ENCODE assay signal across 8 cellular contexts in the genomic region with DNA sequence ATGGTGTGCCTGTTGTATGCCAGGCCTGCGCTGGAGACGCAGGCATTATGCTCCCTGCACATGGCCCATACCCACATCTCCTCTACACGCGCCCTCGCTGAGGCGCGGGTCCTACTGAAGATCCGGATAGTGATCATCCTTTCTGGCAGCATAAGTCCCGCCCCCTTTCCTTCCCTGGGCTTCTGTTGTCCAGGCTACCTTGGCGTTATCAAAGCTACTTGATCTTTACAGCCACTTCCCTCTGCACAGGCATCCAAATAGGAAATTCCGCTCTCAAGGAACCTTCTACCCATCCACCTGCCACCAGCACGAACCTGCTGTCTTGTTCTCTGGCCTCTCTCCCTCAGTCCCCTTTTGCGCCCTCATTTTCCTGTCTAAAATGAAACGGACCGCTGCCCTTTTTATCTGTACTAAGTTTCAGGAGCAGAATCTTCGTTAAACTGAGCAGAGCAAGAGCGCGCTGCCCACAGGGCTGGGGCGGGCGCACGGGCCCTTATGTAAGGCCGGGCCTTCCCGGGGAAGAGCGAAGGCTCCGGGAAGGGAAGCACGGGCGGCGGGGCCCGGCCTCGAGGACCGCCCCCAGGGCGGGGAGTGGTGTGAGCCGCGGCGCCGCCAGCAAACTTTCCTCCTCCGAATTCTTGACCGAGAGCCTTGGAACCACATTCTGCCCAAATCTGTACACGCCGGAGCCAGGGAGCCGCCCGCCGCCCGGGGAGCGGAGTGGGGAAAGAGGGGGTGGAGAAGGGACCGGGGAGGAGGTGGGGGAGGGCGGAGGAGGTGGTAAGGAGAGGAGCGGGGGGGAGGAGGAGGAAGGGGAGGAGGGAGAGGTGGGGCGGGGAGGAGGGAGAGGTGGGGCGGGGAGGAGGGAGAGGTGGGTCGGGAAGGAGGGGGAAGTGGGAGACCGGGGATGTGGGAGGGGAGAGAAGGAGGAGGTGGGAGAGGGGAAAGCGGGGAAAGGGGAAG. TPM values are rescaled to one million over a fixed set of nuclear protein-coding genes. Genes with fewer than 3 reads are reported as not detected.
DNase-seq lines count a peak whose midpoint lies in the region; ATAC-seq, FAIRE-seq and TF ChIP-seq lines count a peak whose summit lies in the region.

No MANE protein-coding gene starts in this region.

- POLR2A ChIA-PET in GM12878 (lab: Charles Lee): interaction anchor here (0.8 to 1.7 kb wide), 13 partner anchors 8 to 50 kb away, joined by 3 to 12 read pairs (median 4); partner anchors contain the start of gene HMGB1

- SMC1A ChIA-PET in GM12878 (lab: Charles Lee; ENCODE audit: uncharacterized antibody, unreplicated experiment): interaction anchor here (0.7 to 6.9 kb wide), 12 partner anchors 8 to 49 kb away, joined by 3 to 73 read pairs (median 4); no protein-coding TSS in a partner anchor

- no peak for TF ChIP-seq RAD21 in GM12878 (IDR thresholded peaks at IDR 0.05; ENCODE audit: insufficient read depth, low read depth, low read length)

- H4K20me1 ChIP-seq in GM12878 (ENCODE audit: control insufficient read depth, insufficient read depth): no peaks in the 10 kb centered on the region
- H4K20me1 ChIP-seq in hepatocyte (ENCODE audit: insufficient read depth, poor library complexity, severe bottlenecking): no peaks in the 10 kb centered on the region

- ATAC-seq in GM19351 (IDR thresholded peaks at IDR 0.05; ENCODE audit: unreplicated experiment) (peak; percentile 36), GM12878 (peak; percentile 71)

- CTCF ChIA-PET in GM12878 (lab: Yijun Ruan, JAX): interaction anchor here (0.9 to 1.7 kb wide), 3 partner anchors 12 to 289 kb away, joined by 3 to 7 read pairs (median 4); no protein-coding TSS in a partner anchor

- TSS peak; percentile 88 for BruUV-seq in GM12878 (replicated peaks; lab: Mats Ljungman, UMichigan)

- intact Hi-C loops in GM12878 (cut with micrococcal nuclease; ENCODE audit: unreplicated experiment): loop anchor here (2.0 kb wide), 2 partner anchors 19 to 43 kb away; partner anchors contain the start of gene HMGB1
- intact Hi-C loops in prostate gland (cut with DNase I): loop anchor here (2.0 to 10.0 kb wide), 5 partner anchors 13 to 443 kb away; partner anchors contain the start of genes HMGB1, KATNAL1 and USPL1

- H3K4me3 ChIP-seq in Jurkat, Clone E6-1 (ENCODE audit: low read length): peak overlapping the region; percentile 58
- peak overlapping the region; percentile 69 for H3K4me3 ChIP-seq in GM12878
- peak overlapping the region; percentile 67 for H3K4me3 ChIP-seq in hepatocyte
- H3K4me3 ChIP-seq in prostate gland: peak overlapping the region; percentile 41 to 54

- peak in 13 of 14 donors; percentile 19 to 85 (median 62) for DNase-seq in C1 segment of cervical spinal cord (lab: John Stamatoyannopoulos, UW)
- peak; percentile 51 for DNase-seq in Jurkat, Clone E6-1 (ENCODE audit: low read depth, low spot score)
- peak; percentile 73 for DNase-seq in SKM-1 treated with dmso at 0.1 percent for 144 hours (lab: John Stamatoyannopoulos, UW; ENCODE audit: unreplicated experiment)
- no peak for DNase-seq in GM12878 (ENCODE audit: low read depth, low spot score)
- DNase-seq in hepatocyte (ENCODE audit: low spot score): peak; percentile 88
- peak; percentile 72 for DNase-seq in prostate gland (ENCODE audit: low spot score)
- no peak for DNase-seq in NCI-H446 treated with DMSO at 0.1 percent for 48 hours (lab: John Stamatoyannopoulos, UW)

- RAD21 ChIA-PET in GM12878 (lab: Charles Lee; ENCODE audit: unreplicated experiment): interaction anchor here (0.8 to 2.2 kb wide), 14 partner anchors 8 to 289 kb away, joined by 3 to 31 read pairs (median 6); no protein-coding TSS in a partner anchor

- TF ChIP-seq EP300 in GM12878 (IDR thresholded peaks at IDR 0.05; ENCODE audit: borderline replicate concordance in 1 of 2, control insufficient read depth in 1 of 2, low read depth in 2 of 2, low read length in 2 of 2): no peak

- FAIRE-seq in GM12878 (lab: Jason Lieb, UNC): no peak

- H3K27ac ChIP-seq in GM12878 (ENCODE audit: control insufficient read depth, insufficient read depth): peak overlapping the region; percentile 50
- peak overlapping the region; percentile 89 for H3K27ac ChIP-seq in hepatocyte
- H3K27ac ChIP-seq in prostate gland: peak overlapping the region; percentile 96 to 98

- H2AFZ ChIP-seq in GM12878 (ENCODE audit: control insufficient read depth, low read depth, low read length): peak overlapping the region; percentile 71
- H2AFZ ChIP-seq in hepatocyte: peak overlapping the region; percentile 93

- H3K4me2 ChIP-seq in GM12878 (ENCODE audit: control insufficient read depth, insufficient read depth) (peak overlapping the region; percentile 95), hepatocyte (peak overlapping the region; percentile 93)

- H3K9me2 ChIP-seq in hepatocyte (replicated peaks; ENCODE audit: insufficient read depth): no peaks in the 10 kb centered on the region

- H3K79me2 ChIP-seq in GM12878 (ENCODE audit: control insufficient read depth, insufficient read depth, low read length): no peaks in the 10 kb centered on the region
- H3K79me2 ChIP-seq in hepatocyte: no peaks in the 10 kb centered on the region

- H3K36me3 ChIP-seq in GM12878 (ENCODE audit: control insufficient read depth in 2 of 2, insufficient read depth in 2 of 2, low read length in 1 of 2): no peaks in the 10 kb centered on the region
- no peaks in the 10 kb centered on the region for H3K36me3 ChIP-seq in hepatocyte (replicated peaks; ENCODE audit: insufficient read depth, low read depth)
- no peaks in the 10 kb centered on the region for H3K36me3 ChIP-seq in prostate gland

- peak overlapping the region; percentile 58 for H3K9ac ChIP-seq in GM12878 (ENCODE audit: control insufficient read depth, insufficient read depth, low read length)

- TF ChIP-seq CTCF in GM12878 (IDR thresholded peaks at IDR 0.05 in 2 of 3, conservative IDR thresholded peaks at IDR 0.05 in 1 of 3; ENCODE audit: control insufficient read depth in 2 of 3, extremely low read depth in 1 of 3, insufficient read depth in 1 of 3, low read depth in 3 of 3, low read length in 3 of 3): no peak
- no peak for TF ChIP-seq CTCF in hepatocyte (IDR thresholded peaks at IDR 0.05; ENCODE audit: poor library complexity)
- TF ChIP-seq CTCF in prostate gland (IDR thresholded peaks at IDR 0.05): no peak

- in situ Hi-C loops in GM12878 (cut with MboI): no loop called here

- H3K27me3 ChIP-seq in GM12878 (replicated peaks in 1 of 2; ENCODE audit: control insufficient read depth in 2 of 2, insufficient read depth in 2 of 2, low read length in 1 of 2) (no peaks in the 10 kb centered on the region), hepatocyte (no peaks in the 10 kb centered on the region), prostate gland (replicated peaks; ENCODE audit: insufficient read depth) (no peaks in the 10 kb centered on the region)

- H3K4me1 ChIP-seq in GM12878 (ENCODE audit: control insufficient read depth, insufficient read depth, low read length) (peaks cover 6% of the 10 kb centered on the region), hepatocyte (ENCODE audit: insufficient read depth) (peaks cover 5% of the 10 kb centered on the region), prostate gland (replicated peaks) (no peaks in the 10 kb centered on the region)

- 13% methylated on average over 35 of the region's 53 CpGs for WGBS in GM12878 (ENCODE audit: insufficient coverage, insufficient replicate concordance, low lambda C conversion rate, missing lambda C conversion rate)
- WGBS in hepatocyte (ENCODE audit: low lambda C conversion rate, missing lambda C conversion rate): 5% methylated on average over 32 of the region's 53 CpGs
- WGBS in prostate gland: 3% methylated on average over 47 of the region's 53 CpGs

- H3K9me3 ChIP-seq in GM12878 (replicated peaks; ENCODE audit: control insufficient read depth, insufficient read depth, low read length) (no peaks in the 10 kb centered on the region), hepatocyte (ENCODE audit: low read depth) (no peaks in the 10 kb centered on the region), prostate gland (no peaks in the 10 kb centered on the region)

- TF ChIP-seq POLR2A in GM12878 (IDR thresholded peaks at IDR 0.05; ENCODE audit: low read depth, low read length): 0 out of 2 replicates have a peak, but pooled peaks have one; percentile 14
- peak; percentile 49 for TF ChIP-seq POLR2A in prostate gland (IDR thresholded peaks at IDR 0.05)

RNA-seq across cellular contexts. Expression of gene UBE2L5, which starts 0.9 kb away (rescaled TPM):
- polyA plus RNA-seq in Jurkat, Clone E6-1 (2012; ENCODE audit: insufficient read depth, insufficient read length): 4.1 TPM
- 0.78 TPM in 1 of 2 replicates, not detected in the other for total RNA-seq in GM12878 (2013; cell fraction: nucleolus; rRNA removed)
- total RNA-seq in GM12878 (2014; rRNA removed) (0.06 and 0.11 TPM in 2 replicates), GM12878 (2014; rRNA removed; fragmentation: Illumina TruSeq; extraction: Trizol) (not detected in 2 replicates), GM12878 (2021) (not detected in 2 replicates), hepatocyte (not detected in 2 replicates), prostate gland (1 to 10 TPM in 1 of 2 donors, under 1 TPM in 1; 0.18 to 5.2 TPM)
- polyA plus RNA-seq in GM12878 (2011; ENCODE audit: low read depth): 1.0 TPM
- polyA plus RNA-seq in GM12878 (2011; rRNA removed) (0.22 and 0.32 TPM in 2 replicates), GM12878 (2014; fragmentation: Illumina TruSeq; extraction: Trizol) (0.29 TPM in 1 of 2 replicates, not detected in the other), GM12878 (2014; fragmentation: Nextera tagmentation; extraction: Ambion mirVana) (under 1 TPM; 0.03 to 0.11 TPM), GM12878 (2014; rRNA removed) (1.1 TPM in 1 of 2 replicates, not detected in the other), GM12878 (2016; fragmentation: Nextera tagmentation; extraction: Ambion mirVana) (under 1 TPM; 0.17 to 0.21 TPM), hepatocyte (not detected in 2 replicates)
- polyA plus RNA-seq in GM12878 (2011; cell fraction: cytosol; rRNA removed): not detected in 2 replicates
- 0.13 TPM in 1 of 2 replicates, not detected in the other for polyA plus RNA-seq in GM12878 (2011; cell fraction: nucleus; rRNA removed)
- 0.13 and 0.34 TPM in 2 replicates for polyA plus RNA-seq in GM12878 (2012)
- polyA minus RNA-seq in GM12878 (2011; rRNA and poly(A)+ RNA removed): not detected in 2 replicates
- not detected in 2 replicates for polyA minus RNA-seq in GM12878 (2011; cell fraction: cytosol; rRNA and poly(A)+ RNA removed)
- not detected in 2 replicates for polyA minus RNA-seq in GM12878 (2011; cell fraction: nucleus; rRNA and poly(A)+ RNA removed)

RNA-seq across cellular contexts. Expression of gene HMGB1, which starts 44.4 kb away (rescaled TPM):
- polyA plus RNA-seq in Jurkat, Clone E6-1 (2012; ENCODE audit: insufficient read depth, insufficient read length): 1,538 TPM
- 204 and 210 TPM in 2 replicates for total RNA-seq in GM12878 (2013; cell fraction: nucleolus; rRNA removed)
- 550 and 625 TPM in 2 replicates for total RNA-seq in GM12878 (2014; rRNA removed)
- total RNA-seq in GM12878 (2014; rRNA removed; fragmentation: Illumina TruSeq; extraction: Trizol): 1,176 and 1,210 TPM in 2 replicates
- total RNA-seq in GM12878 (2021): 573 and 591 TPM in 2 replicates
- 338 TPM for polyA plus RNA-seq in GM12878 (2011; ENCODE audit: low read depth)
- 365 and 533 TPM in 2 replicates for polyA plus RNA-seq in GM12878 (2011; rRNA removed)
- 127 and 129 TPM in 2 replicates for polyA plus RNA-seq in GM12878 (2011; cell fraction: cytosol; rRNA removed)
- polyA plus RNA-seq in GM12878 (2011; cell fraction: nucleus; rRNA removed): 131 and 184 TPM in 2 replicates
- 334 and 381 TPM in 2 replicates for polyA plus RNA-seq in GM12878 (2012)
- 1,581 and 1,586 TPM in 2 replicates for polyA plus RNA-seq in GM12878 (2014; fragmentation: Illumina TruSeq; extraction: Trizol)
- polyA plus RNA-seq in GM12878 (2014; fragmentation: Nextera tagmentation; extraction: Ambion mirVana): 1,000 to 10,000 TPM; 2,416 to 2,529 TPM
- 709 and 796 TPM in 2 replicates for polyA plus RNA-seq in GM12878 (2014; rRNA removed)
- 1,000 to 10,000 TPM; 1,596 to 1,698 TPM for polyA plus RNA-seq in GM12878 (2016; fragmentation: Nextera tagmentation; extraction: Ambion mirVana)
- polyA minus RNA-seq in GM12878 (2011; rRNA and poly(A)+ RNA removed): 59.0 and 68.5 TPM in 2 replicates
- 74.6 and 120 TPM in 2 replicates for polyA minus RNA-seq in GM12878 (2011; cell fraction: cytosol; rRNA and poly(A)+ RNA removed)
- polyA minus RNA-seq in GM12878 (2011; cell fraction: nucleus; rRNA and poly(A)+ RNA removed): 47.6 and 68.8 TPM in 2 replicates
- 372 and 394 TPM in 2 replicates for total RNA-seq in hepatocyte
- 416 and 429 TPM in 2 replicates for polyA plus RNA-seq in hepatocyte
- 100 to 1,000 TPM; 264 to 274 TPM for total RNA-seq in prostate gland

Comparison
In these comparisons a context has a peak if more than half of its experiments do, and no peak if none do; other contexts are left out.
1. DNase-seq: peak in C1 segment of cervical spinal cord (13 of 14), Jurkat, Clone E6-1 (single experiment), SKM-1 treated with dmso at 0.1 percent for 144 hours (single experiment), hepatocyte (single experiment) and prostate gland (single experiment); none in GM12878 (single experiment) and NCI-H446 treated with DMSO at 0.1 percent for 48 hours (single experiment).
2. Peak in every context shown above with its lines, with median percentiles within 50 percentile points of each other: H3K4me3 ChIP-seq and H3K27ac ChIP-seq.